Comparison of ENCODE assay signal across 8 cellular contexts in the genomic region with DNA sequence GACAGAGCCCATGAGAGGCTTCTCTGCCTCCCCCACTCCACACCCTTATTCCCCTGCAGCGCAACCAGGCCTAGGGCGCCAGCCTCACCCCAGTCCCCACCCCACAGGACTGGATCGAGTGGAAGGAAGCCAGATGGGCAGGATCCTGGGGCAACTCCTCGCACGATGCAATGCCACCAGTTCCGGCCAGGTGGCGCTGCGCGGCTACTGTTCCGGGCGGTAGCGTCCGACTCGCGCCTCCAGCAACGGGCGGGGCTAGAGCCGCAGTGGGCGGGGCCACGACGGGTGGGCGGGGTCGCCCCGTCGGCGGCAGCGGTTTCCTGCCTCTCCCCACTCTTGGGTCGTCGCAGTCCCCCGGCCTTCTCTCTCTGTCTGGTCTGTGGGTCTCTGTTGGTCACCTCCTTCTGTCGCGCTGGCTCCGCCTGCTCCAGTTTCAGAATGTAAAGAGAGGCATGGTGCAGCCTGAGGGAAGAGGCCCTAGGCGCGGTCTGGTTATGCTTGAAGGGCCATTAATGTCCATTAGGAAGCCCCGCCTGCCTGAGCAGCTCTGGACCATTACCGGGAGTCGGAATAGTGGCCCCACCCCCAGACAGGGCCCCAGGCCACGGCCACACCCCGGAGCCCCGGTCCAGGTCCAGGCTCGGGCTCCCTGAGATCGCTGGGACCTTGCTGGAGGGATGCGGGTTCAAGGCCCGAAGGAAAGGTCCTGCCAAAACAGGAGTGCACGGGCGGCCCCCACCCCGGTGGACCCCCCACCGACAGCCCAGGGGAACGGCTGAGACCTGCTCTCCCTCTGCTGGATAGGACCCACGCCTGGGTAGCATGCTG. TPM values are rescaled to one million over a fixed set of nuclear protein-coding genes. Genes with fewer than 3 reads are reported as not detected.
DNase-seq lines count a peak whose midpoint lies in the region; ATAC-seq and TF ChIP-seq lines count a peak whose summit lies in the region.

No MANE protein-coding gene starts in this region.

- peak overlapping the region; percentile 62 for H3K4me3 Mint-ChIP-seq in activated naive CD4-positive, alpha-beta T cell treated with anti-CD3 and anti-CD28 coated beads, Interleukin-2, amount 10 ng/mL, durations not matched to agents 7 days and 5 days
- peak overlapping the region; percentile 83 for H3K4me3 Mint-ChIP-seq in glutamatergic neuron (ENCODE audit: unreplicated experiment)

- no peaks in the 10 kb centered on the region for H3K36me3 Mint-ChIP-seq in activated naive CD4-positive, alpha-beta T cell treated with anti-CD3 and anti-CD28 coated beads, Interleukin-2, amount 10 ng/mL, durations not matched to agents 7 days and 5 days
- no peaks in the 10 kb centered on the region for H3K36me3 Mint-ChIP-seq in glutamatergic neuron (ENCODE audit: unreplicated experiment)

- 13 to 29% methylated on average over 5 to 23 of the region's 51 CpGs for WGBS in testis, 2 donors

- TF ChIP-seq CTCF in LNCAP (IDR thresholded peaks at IDR 0.05) (peak; percentile 93), glutamatergic neuron (IDR thresholded peaks at IDR 0.05; ENCODE audit: partially characterized antibody, unreplicated experiment) (peak; percentile 98), omental fat pad (IDR thresholded peaks at IDR 0.05) (peak in 2 of 3 donors; percentile 80 to 92), testis (IDR thresholded peaks at IDR 0.05) (peak; percentile 95 to 99 (median 97))

- peaks cover 33% of the 10 kb centered on the region for H3K4me1 Mint-ChIP-seq in activated naive CD4-positive, alpha-beta T cell treated with anti-CD3 and anti-CD28 coated beads, Interleukin-2, amount 10 ng/mL, durations not matched to agents 7 days and 5 days
- peaks cover 7% of the 10 kb centered on the region for H3K4me1 Mint-ChIP-seq in glutamatergic neuron (ENCODE audit: low read depth, unreplicated experiment)

- H3K27me3 Mint-ChIP-seq in activated naive CD4-positive, alpha-beta T cell treated with anti-CD3 and anti-CD28 coated beads, Interleukin-2, amount 10 ng/mL, durations not matched to agents 7 days and 5 days = peaks cover 87% of the 10 kb centered on the region
- peaks cover 20% of the 10 kb centered on the region for H3K27me3 Mint-ChIP-seq in glutamatergic neuron (ENCODE audit: unreplicated experiment)

- H3K36me3 ChIP-seq in testis (ENCODE audit: low read depth, missing control alignments) = no peaks in the 10 kb centered on the region

- intact Hi-C loops in testis (cut with DNase I; ENCODE audit: low total_unique reads) = loop anchor here (10.0 kb wide), 1 partner anchor 61 kb away; no protein-coding TSS in a partner anchor

- ATAC-seq in GM21528 (IDR thresholded peaks at IDR 0.05; ENCODE audit: low FRiP score, unreplicated experiment) = peak; percentile 59
- peak; percentile 90 for ATAC-seq in omental fat pad (ENCODE audit: low FRiP score)

- peaks cover 26% of the 10 kb centered on the region for H3K4me1 ChIP-seq in testis

- H3K4me3 ChIP-seq in testis = peak overlapping the region; percentile 7 to 37

- DNase-seq in DMS 273 (lab: John Stamatoyannopoulos, UW; ENCODE audit: unreplicated experiment) (peak; percentile 97), SK-N-DZ (ENCODE audit: low spot score) (peak; percentile 92), glutamatergic neuron (peak; percentile 98), omental fat pad (ENCODE audit: low spot score) (peak; percentile 92), testis (peak; percentile 95)
- peak; percentile 96 for DNase-seq in activated naive CD4-positive, alpha-beta T cell treated with anti-CD3 and anti-CD28 coated beads, Interleukin-2, amount 10 ng/mL, durations not matched to agents 7 days and 5 days

- peak overlapping the region in 1 of 2 donors; percentile 73 for H3K27ac ChIP-seq in testis

- no peaks in the 10 kb centered on the region for H3K27me3 ChIP-seq in testis

- no peak for TF ChIP-seq POLR2A in testis (IDR thresholded peaks at IDR 0.05)

- H3K9me3 Mint-ChIP-seq in activated naive CD4-positive, alpha-beta T cell treated with anti-CD3 and anti-CD28 coated beads, Interleukin-2, amount 10 ng/mL, durations not matched to agents 7 days and 5 days = no peaks in the 10 kb centered on the region
- H3K9me3 Mint-ChIP-seq in glutamatergic neuron (ENCODE audit: unreplicated experiment) = peaks cover 10% of the 10 kb centered on the region

- peak overlapping the region; percentile 38 for H3K27ac Mint-ChIP-seq in activated naive CD4-positive, alpha-beta T cell treated with anti-CD3 and anti-CD28 coated beads, Interleukin-2, amount 10 ng/mL, durations not matched to agents 7 days and 5 days
- H3K27ac Mint-ChIP-seq in glutamatergic neuron (ENCODE audit: unreplicated experiment) = peak overlapping the region; percentile 77

- CTCF ChIA-PET in activated naive CD4-positive, alpha-beta T cell treated with anti-CD3 and anti-CD28 coated beads, Interleukin-2, amount 10 ng/mL, durations not matched to agents 7 days and 5 days (lab: Charles Lee) = interaction anchor here (0.6 to 1.8 kb wide), 10 partner anchors 9 to 228 kb away, joined by 3 to 23 read pairs (median 4); a partner anchor contains a TSS

- H3K9me3 ChIP-seq in testis = no peaks in the 10 kb centered on the region

RNA-seq across cellular contexts. Expression of a gene that starts 3.4 kb away (rescaled TPM):
- polyA plus RNA-seq in SK-N-DZ (2014; cell fraction: cytosol; rRNA removed) = 18.5 and 18.9 TPM in 2 replicates
- polyA plus RNA-seq in SK-N-DZ (2014; cell fraction: nucleus; rRNA removed) = 7.9 and 13.0 TPM in 2 replicates
- total RNA-seq in glutamatergic neuron (ENCODE audit: unreplicated experiment) = 22.3 TPM
- 100 to 1,000 TPM in 2 of 4 donors, 10 to 100 TPM in 2; 52.8 to 166 (median 84.9) TPM for total RNA-seq in omental fat pad
- 10 to 100 TPM; 54.1 to 59.9 TPM for total RNA-seq in testis
- 50.6 TPM for polyA plus RNA-seq in testis (ENCODE audit: insufficient read depth, low read depth, low replicate concordance)

RNA-seq across cellular contexts. Expression of a gene that starts 3.7 kb away (rescaled TPM):
- 5.3 and 14.5 TPM in 2 replicates for polyA plus RNA-seq in SK-N-DZ (2014; cell fraction: cytosol; rRNA removed)
- polyA plus RNA-seq in SK-N-DZ (2014; cell fraction: nucleus; rRNA removed) = 5.5 and 6.6 TPM in 2 replicates
- total RNA-seq in glutamatergic neuron (ENCODE audit: unreplicated experiment) = 0.91 TPM
- total RNA-seq in omental fat pad = under 1 TPM in 1 of 4 donors, not detected in 3; 0.48 TPM
- total RNA-seq in testis = 1 to 10 TPM; 7.3 to 8.2 TPM
- 3.9 TPM for polyA plus RNA-seq in testis (ENCODE audit: insufficient read depth, low read depth, low replicate concordance)

RNA-seq across cellular contexts. Expression of a gene that starts 13.7 kb away (rescaled TPM):
- polyA plus RNA-seq in SK-N-DZ (2014; cell fraction: cytosol; rRNA removed) = 54.0 and 59.4 TPM in 2 replicates
- 160 and 226 TPM in 2 replicates for polyA plus RNA-seq in SK-N-DZ (2014; cell fraction: nucleus; rRNA removed)
- total RNA-seq in glutamatergic neuron (ENCODE audit: unreplicated experiment) (90.4 TPM), omental fat pad (10 to 100 TPM; 19.1 to 49.0 (median 24.3) TPM), testis (10 to 100 TPM; 80.4 to 94.6 TPM)
- 46.3 TPM for polyA plus RNA-seq in testis (ENCODE audit: insufficient read depth, low read depth, low replicate concordance)

RNA-seq across cellular contexts. Expression of a gene that starts 24.3 kb away (rescaled TPM):
- polyA plus RNA-seq in SK-N-DZ (2014; cell fraction: cytosol; rRNA removed) = 120 and 139 TPM in 2 replicates
- polyA plus RNA-seq in SK-N-DZ (2014; cell fraction: nucleus; rRNA removed) = 97.5 and 128 TPM in 2 replicates
- total RNA-seq in glutamatergic neuron (ENCODE audit: unreplicated experiment) (194 TPM), omental fat pad (10 to 100 TPM in 3 of 4 donors, 1 to 10 TPM in 1; 7.1 to 18.1 (median 10.9) TPM), testis (10 to 100 TPM; 24.6 to 35.6 TPM)
- polyA plus RNA-seq in testis (ENCODE audit: insufficient read depth, low read depth, low replicate concordance) = 18.0 TPM

RNA-seq across cellular contexts. Expression of a gene that starts 24.5 kb away (rescaled TPM):
- 67.3 and 83.0 TPM in 2 replicates for polyA plus RNA-seq in SK-N-DZ (2014; cell fraction: cytosol; rRNA removed)
- 212 and 315 TPM in 2 replicates for polyA plus RNA-seq in SK-N-DZ (2014; cell fraction: nucleus; rRNA removed)
- total RNA-seq in glutamatergic neuron (ENCODE audit: unreplicated experiment) = 215 TPM
- 10 to 100 TPM; 30.0 to 59.4 (median 35.9) TPM for total RNA-seq in omental fat pad
- 100 to 1,000 TPM; 222 to 271 TPM for total RNA-seq in testis
- polyA plus RNA-seq in testis (ENCODE audit: insufficient read depth, low read depth, low replicate concordance) = 136 TPM
